ENCODE assay signal across 8 cellular contexts in the genomic region with DNA sequence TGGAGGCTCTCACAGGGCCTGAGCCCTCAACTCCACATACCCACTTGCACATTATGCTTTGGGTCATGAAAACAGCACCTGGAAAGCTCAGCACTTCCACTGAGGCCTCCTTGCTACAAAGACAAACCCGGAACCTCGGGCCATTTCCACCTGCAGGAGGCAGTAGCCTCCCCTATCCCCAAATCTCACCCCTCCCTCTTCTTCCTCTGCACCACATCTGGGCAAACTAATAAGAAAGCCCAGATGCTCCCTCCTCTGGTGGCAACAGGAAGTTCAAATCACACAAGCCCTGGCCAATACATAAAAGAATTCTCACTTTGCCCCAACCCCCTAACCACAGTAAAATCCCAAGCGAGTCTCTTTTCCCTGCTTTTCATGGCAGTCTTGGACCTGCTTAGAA.
DNase-seq lines count a peak whose midpoint lies in the region; ATAC-seq lines count a peak whose summit lies in the region.

No MANE protein-coding gene starts in this region.

- DNase-seq in RKO (ENCODE audit: low spot score) (peak; percentile 50), iPS DF 4.7 (ENCODE audit: extremely low read depth, low spot score) (peak; percentile 76), NK-92 (lab: John Stamatoyannopoulos, UW; ENCODE audit: unreplicated experiment) (no peak), left colon (no peak), NCI-H1092 treated with DMSO at 0.1 percent for 48 hours (lab: John Stamatoyannopoulos, UW) (no peak)
- no peak for DNase-seq in activated T-cell treated with anti-CD3 and anti-CD28 coated beads, Interleukin-2, amount 50 U/mL, for 1 hour

- intact Hi-C loops in left colon (cut with DNase I, micrococcal nuclease): no loop called here

- ATAC-seq in GM18511 (IDR thresholded peaks at IDR 0.05; ENCODE audit: unreplicated experiment) (peak; percentile 83), HG02763 (IDR thresholded peaks at IDR 0.05; ENCODE audit: unreplicated experiment) (peak; percentile 56), left colon (no peak)

Comparison
In these comparisons a context has a peak if more than half of its experiments do, and no peak if none do; other contexts are left out.
1. DNase-seq: peak in RKO (single experiment) and iPS DF 4.7 (single experiment); none in NK-92 (single experiment), left colon (0 of 2), NCI-H1092 treated with DMSO at 0.1 percent for 48 hours (single experiment) and activated T-cell treated with anti-CD3 and anti-CD28 coated beads, Interleukin-2, amount 50 U/mL, for 1 hour (single experiment).